ENCODE assay signal across 8 cellular contexts in the genomic region with DNA sequence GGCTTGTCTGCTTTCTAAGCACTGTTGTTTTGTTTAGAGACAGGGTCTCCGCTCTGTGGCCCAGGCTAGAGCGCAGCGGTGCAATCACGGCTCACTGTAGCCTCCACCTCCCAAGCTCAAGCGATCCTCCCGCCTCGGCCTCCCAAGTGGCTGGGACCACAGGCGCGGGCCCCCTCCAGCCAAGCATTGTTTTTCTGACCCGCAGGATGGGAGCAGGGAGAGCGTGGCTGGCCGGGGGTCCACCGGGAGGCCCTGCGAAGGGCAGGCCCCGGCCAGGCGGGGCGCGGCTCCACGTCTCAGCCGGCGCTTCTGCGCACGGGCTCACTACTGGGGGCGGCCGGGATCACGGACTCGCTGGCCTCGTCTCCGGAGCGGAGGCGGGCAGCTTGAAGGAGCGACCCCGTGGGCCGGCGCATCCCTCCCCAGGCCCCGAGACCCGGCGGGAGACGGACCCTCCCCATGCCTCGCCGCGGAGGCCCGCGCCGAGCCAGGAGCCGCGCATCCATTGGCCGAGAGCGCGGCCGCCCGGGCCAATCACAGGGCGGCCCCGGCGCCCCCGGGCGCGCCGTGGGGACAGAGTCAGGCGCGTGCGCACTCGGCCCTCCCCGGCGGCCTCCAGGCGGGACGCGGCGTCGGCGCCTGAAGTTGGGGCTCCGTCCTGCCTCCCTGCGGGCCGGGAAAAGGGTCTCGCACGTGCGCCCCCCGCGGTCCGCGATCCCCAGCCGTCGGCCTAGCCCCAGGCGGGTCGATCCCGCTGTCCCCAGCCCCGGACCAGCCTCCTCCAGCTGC. TPM values are rescaled to one million over a fixed set of nuclear protein-coding genes. Genes with fewer than 3 reads are reported as not detected.
DNase-seq lines count a peak whose midpoint lies in the region; ATAC-seq and TF ChIP-seq lines count a peak whose summit lies in the region.

No MANE protein-coding gene starts in this region.

- no peaks in the 10 kb centered on the region for H4K20me1 ChIP-seq in fibroblast of lung (ENCODE audit: control insufficient read depth, extremely low read depth, insufficient read depth, low read length)

- intact Hi-C loops in activated T-helper 1 cell treated with anti-CD3 and anti-CD28 coated beads, Interleukin-12 subunit alpha, Interleukin-12 subunit beta, Interleukin-2, Interleukin-4 antibody, amounts not matched to agents 30 ng/mL and 10 ng/mL and 1 ng/mL, durations not matched to agents 14 hours and 24 hours and 36 hours (cut with micrococcal nuclease), result loop anchor here (1.0 to 2.0 kb wide), 2 partner anchors 21 to 65 kb away; a partner anchor contains a TSS
- intact Hi-C loops in naive thymus-derived CD4-positive, alpha-beta T cell (cut with micrococcal nuclease), result loop anchor here (2.0 to 10.0 kb wide), 3 partner anchors 25 to 453 kb away; a partner anchor contains a TSS

- H3K4me2 ChIP-seq in fibroblast of lung (ENCODE audit: extremely low read depth, insufficient read depth, low read length), result peak overlapping the region; percentile 82

- no peak overlapping the region for H3K27ac Mint-ChIP-seq in activated T-helper 1 cell treated with anti-CD3 and anti-CD28 coated beads, Interleukin-12 subunit alpha, Interleukin-12 subunit beta, Interleukin-2, Interleukin-4 antibody, amounts not matched to agents 30 ng/mL and 10 ng/mL and 1 ng/mL, durations not matched to agents 14 hours and 24 hours and 36 hours
- H3K27ac Mint-ChIP-seq in naive thymus-derived CD4-positive, alpha-beta T cell, result peak overlapping the region in 1 of 9 donors; percentile 59

- no peaks in the 10 kb centered on the region for H3K9me3 Mint-ChIP-seq in activated T-helper 1 cell treated with anti-CD3 and anti-CD28 coated beads, Interleukin-12 subunit alpha, Interleukin-12 subunit beta, Interleukin-2, Interleukin-4 antibody, amounts not matched to agents 30 ng/mL and 10 ng/mL and 1 ng/mL, durations not matched to agents 14 hours and 24 hours and 36 hours
- no peaks in the 10 kb centered on the region for H3K9me3 Mint-ChIP-seq in naive thymus-derived CD4-positive, alpha-beta T cell

- TF ChIP-seq CTCF in fibroblast of lung (conservative IDR thresholded peaks at IDR 0.05 in 1 of 2, IDR thresholded peaks at IDR 0.05 in 1 of 2; ENCODE audit: low read depth in 1 of 2, low read length in 2 of 2), result no peak

- ATAC-seq in HG03432 (IDR thresholded peaks at IDR 0.05; ENCODE audit: unreplicated experiment) (peak; percentile 66), GM19351 (IDR thresholded peaks at IDR 0.05; ENCODE audit: unreplicated experiment) (no peak)
- ATAC-seq in naive thymus-derived CD4-positive, alpha-beta T cell, result peak; percentile 80

- H3K27me3 ChIP-seq in fibroblast of lung (ENCODE audit: control insufficient read depth, insufficient read depth, low read length), result peaks cover 5% of the 10 kb centered on the region
- peaks cover 0 to 12% of the 10 kb centered on the region in 2 donors for H3K27me3 ChIP-seq in naive thymus-derived CD4-positive, alpha-beta T cell (ENCODE audit: control insufficient read depth in 2 of 2, insufficient read depth in 2 of 2, low read length in 2 of 2)

- peak overlapping the region in 3 of 4 experiments; percentile 43 to 65 (median 55) for H3K4me3 ChIP-seq in fibroblast of lung (replicated peaks in 1 of 4; ENCODE audit: control extremely low read depth in 1 of 4, insufficient read depth in 1 of 4, low read depth in 3 of 4, low read length in 4 of 4)
- H3K4me3 ChIP-seq in naive thymus-derived CD4-positive, alpha-beta T cell (ENCODE audit: low read length), result peak overlapping the region; percentile 50

- peaks cover 15% of the 10 kb centered on the region for H3K27me3 Mint-ChIP-seq in activated T-helper 1 cell treated with anti-CD3 and anti-CD28 coated beads, Interleukin-12 subunit alpha, Interleukin-12 subunit beta, Interleukin-2, Interleukin-4 antibody, amounts not matched to agents 30 ng/mL and 10 ng/mL and 1 ng/mL, durations not matched to agents 14 hours and 24 hours and 36 hours (ENCODE audit: insufficient read depth)
- H3K27me3 Mint-ChIP-seq in naive thymus-derived CD4-positive, alpha-beta T cell, result peaks cover 0 to 19% (median 5%) of the 10 kb centered on the region in 5 donors

- H3K79me2 ChIP-seq in fibroblast of lung (ENCODE audit: control insufficient read depth, insufficient read depth, low read length), result no peaks in the 10 kb centered on the region

- H3K36me3 Mint-ChIP-seq in activated T-helper 1 cell treated with anti-CD3 and anti-CD28 coated beads, Interleukin-12 subunit alpha, Interleukin-12 subunit beta, Interleukin-2, Interleukin-4 antibody, amounts not matched to agents 30 ng/mL and 10 ng/mL and 1 ng/mL, durations not matched to agents 14 hours and 24 hours and 36 hours (ENCODE audit: low read depth), result no peaks in the 10 kb centered on the region
- H3K36me3 Mint-ChIP-seq in naive thymus-derived CD4-positive, alpha-beta T cell, result no peaks in the 10 kb centered on the region

- peak overlapping the region; percentile 68 for H3K4me3 Mint-ChIP-seq in activated T-helper 1 cell treated with anti-CD3 and anti-CD28 coated beads, Interleukin-12 subunit alpha, Interleukin-12 subunit beta, Interleukin-2, Interleukin-4 antibody, amounts not matched to agents 30 ng/mL and 10 ng/mL and 1 ng/mL, durations not matched to agents 14 hours and 24 hours and 36 hours
- H3K4me3 Mint-ChIP-seq in naive thymus-derived CD4-positive, alpha-beta T cell, result peak overlapping the region; percentile 32 to 76 (median 62)

- DNase-seq in ELR (ENCODE audit: low read depth), result peak; percentile 78
- DNase-seq in NOMO-1 treated with DMSO at 0.1 percent for 48 hours (lab: John Stamatoyannopoulos, UW; ENCODE audit: unreplicated experiment), result peak; percentile 62
- peak; percentile 76 for DNase-seq in activated T-helper 1 cell treated with anti-CD3 and anti-CD28 coated beads, Interleukin-12 subunit alpha, Interleukin-12 subunit beta, Interleukin-2, Interleukin-4 antibody, amounts not matched to agents 30 ng/mL and 10 ng/mL and 1 ng/mL, durations not matched to agents 14 hours and 24 hours and 36 hours (ENCODE audit: low spot score)
- DNase-seq in fibroblast of lung (ENCODE audit: low read depth in 2 of 2), result peak; percentile 60 to 62
- peak; percentile 46 to 88 (median 74) for DNase-seq in naive thymus-derived CD4-positive, alpha-beta T cell
- peak; percentile 55 to 74 (median 68) for DNase-seq in stimulated activated naive CD4-positive, alpha-beta T cell (lab: John Stamatoyannopoulos, UW)

- H3K36me3 ChIP-seq in fibroblast of lung (ENCODE audit: control insufficient read depth, insufficient read depth, low read length), result no peaks in the 10 kb centered on the region
- H3K36me3 ChIP-seq in naive thymus-derived CD4-positive, alpha-beta T cell (ENCODE audit: control insufficient read depth in 2 of 3, insufficient read depth in 3 of 3, low read length in 3 of 3), result no peaks in the 10 kb centered on the region

- POLR2A ChIA-PET in naive thymus-derived CD4-positive, alpha-beta T cell (lab: Charles Lee), result interaction anchor here (1.4 to 5.5 kb wide), 2 partner anchors 23 to 28 kb away, joined by 4 to 48 read pairs; a partner anchor contains a TSS

- no peaks in the 10 kb centered on the region for H3K4me1 Mint-ChIP-seq in activated T-helper 1 cell treated with anti-CD3 and anti-CD28 coated beads, Interleukin-12 subunit alpha, Interleukin-12 subunit beta, Interleukin-2, Interleukin-4 antibody, amounts not matched to agents 30 ng/mL and 10 ng/mL and 1 ng/mL, durations not matched to agents 14 hours and 24 hours and 36 hours (ENCODE audit: low read depth)
- H3K4me1 Mint-ChIP-seq in naive thymus-derived CD4-positive, alpha-beta T cell, result peaks cover 4 to 15% (median 8%) of the 10 kb centered on the region in 7 donors

- H2AFZ ChIP-seq in fibroblast of lung (ENCODE audit: low read length), result peak overlapping the region; percentile 52

- peak overlapping the region; percentile 91 for H3K9ac ChIP-seq in fibroblast of lung (ENCODE audit: insufficient read depth, low read length)

- peaks cover 3% of the 10 kb centered on the region for H3K4me1 ChIP-seq in fibroblast of lung (ENCODE audit: control insufficient read depth, extremely low read depth, insufficient read depth, low read length)
- peaks cover 4 to 6% of the 10 kb centered on the region in 2 donors for H3K4me1 ChIP-seq in naive thymus-derived CD4-positive, alpha-beta T cell (ENCODE audit: control insufficient read depth in 2 of 2, insufficient read depth in 2 of 2, low read length in 2 of 2)

- CTCF ChIA-PET in naive thymus-derived CD4-positive, alpha-beta T cell (lab: Charles Lee), result interaction anchor here (1.1 kb wide), 1 partner anchor 24 kb away, joined by 3 read pairs; no protein-coding TSS in a partner anchor

- H3K27ac ChIP-seq in fibroblast of lung (ENCODE audit: insufficient read depth, low read length), result peak overlapping the region; percentile 83
- H3K27ac ChIP-seq in naive thymus-derived CD4-positive, alpha-beta T cell (ENCODE audit: low read depth, low read length), result peak overlapping the region; percentile 80

- H3K9me3 ChIP-seq in fibroblast of lung (ENCODE audit: control insufficient read depth, insufficient read depth, low read depth, low read length), result no peaks in the 10 kb centered on the region
- no peaks in the 10 kb centered on the region for H3K9me3 ChIP-seq in naive thymus-derived CD4-positive, alpha-beta T cell (ENCODE audit: control insufficient read depth in 2 of 3, low read length in 3 of 3)

RNA-seq across cellular contexts. Expression of a gene that starts 24.9 kb away (rescaled TPM):
- total RNA-seq in activated T-helper 1 cell treated with anti-CD3 and anti-CD28 coated beads, Interleukin-12 subunit alpha, Interleukin-12 subunit beta, Interleukin-2, Interleukin-4 antibody, amounts not matched to agents 30 ng/mL and 10 ng/mL and 1 ng/mL, durations not matched to agents 14 hours and 24 hours and 36 hours, result 3,516 TPM in 2 replicates
- total RNA-seq in fibroblast of lung, result 5,538 and 6,636 TPM in 2 replicates
- 8,446 and 8,888 TPM in 2 replicates for polyA plus RNA-seq in fibroblast of lung
- polyA plus RNA-seq in fibroblast of lung (2012), result 6,897 and 7,279 TPM in 2 replicates
- 10,903 and 14,156 TPM in 2 replicates for polyA minus RNA-seq in fibroblast of lung (ENCODE audit: low replicate concordance)
- 1,000 to 10,000 TPM in 4 of 5 experiments, 100 to 1,000 TPM in 1; 971 to 4,639 (median 1,185) TPM for total RNA-seq in naive thymus-derived CD4-positive, alpha-beta T cell
- 1,000 to 10,000 TPM; 1,098 to 1,433 TPM for polyA plus RNA-seq in naive thymus-derived CD4-positive, alpha-beta T cell

RNA-seq across cellular contexts. Expression of a gene that starts 40.5 kb away (rescaled TPM):
- 0.52 and 0.64 TPM in 2 replicates for total RNA-seq in activated T-helper 1 cell treated with anti-CD3 and anti-CD28 coated beads, Interleukin-12 subunit alpha, Interleukin-12 subunit beta, Interleukin-2, Interleukin-4 antibody, amounts not matched to agents 30 ng/mL and 10 ng/mL and 1 ng/mL, durations not matched to agents 14 hours and 24 hours and 36 hours
- total RNA-seq in fibroblast of lung, result 1.5 and 2.0 TPM in 2 replicates
- polyA plus RNA-seq in fibroblast of lung, result 0.07 and 0.35 TPM in 2 replicates
- 0.21 and 0.73 TPM in 2 replicates for polyA plus RNA-seq in fibroblast of lung (2012)
- polyA minus RNA-seq in fibroblast of lung (ENCODE audit: low replicate concordance), result 0.39 TPM in 1 of 2 replicates, not detected in the other
- 1 to 10 TPM in 2 of 5 experiments, under 1 TPM in 3; 0.56 to 1.6 (median 0.70) TPM for total RNA-seq in naive thymus-derived CD4-positive, alpha-beta T cell
- not detected for polyA plus RNA-seq in naive thymus-derived CD4-positive, alpha-beta T cell
